9 cellular contexts compared by ENCODE assay signal in genomic region chr4:8199594-8200301, GRCh38. TPM values are rescaled to one million over a fixed set of nuclear protein-coding genes. Genes with fewer than 3 reads are reported as not detected.
DNase-seq lines count a peak whose midpoint lies in the region; ATAC-seq and TF ChIP-seq lines count a peak whose summit lies in the region.
"Had no signal": no experiment of that assay in that cellular context is flagged by ENCODE, and none has a peak within 500 bp of the region (broad histone marks: within the 10 kb centered on the region; RNA-seq: fewer than 3 reads in every experiment).

No MANE protein-coding gene starts in this region.

- peaks cover 55% of the 10 kb centered on the region for H3K4me1 ChIP-seq in hepatocyte (ENCODE audit: insufficient read depth)
- H3K4me1 ChIP-seq in stomach, result peaks cover 27 to 85% (median 53%) of the 10 kb centered on the region in 4 donors

- H3K9me2 ChIP-seq in hepatocyte (replicated peaks; ENCODE audit: insufficient read depth), result no peaks in the 10 kb centered on the region

- H3K36me3 ChIP-seq in hepatocyte (replicated peaks; ENCODE audit: insufficient read depth, low read depth) (no peaks in the 10 kb centered on the region), stomach (peaks cover 0 to 14% (median under 1%) of the 10 kb centered on the region in 4 donors)

- peak overlapping the region; percentile 9 for H3K4me3 ChIP-seq in hepatocyte
- peak overlapping the region; percentile 44 to 52 (median 48) for H3K4me3 ChIP-seq in stomach
- H3K4me3 ChIP-seq: SK-N-MC had no signal

- H3K27me3 ChIP-seq in hepatocyte (no peaks in the 10 kb centered on the region), stomach (no peaks in the 10 kb centered on the region)

- no peaks in the 10 kb centered on the region for H4K20me1 ChIP-seq in hepatocyte (ENCODE audit: insufficient read depth, poor library complexity, severe bottlenecking)

- H3K9me3 ChIP-seq in hepatocyte (ENCODE audit: low read depth), result no peaks in the 10 kb centered on the region
- H3K9me3 ChIP-seq in stomach, result no peaks in the 10 kb centered on the region

- intact Hi-C loops in stomach (cut with DNase I; ENCODE audit: low total_unique reads), result no loop called here

- no peak for TF ChIP-seq EP300 in stomach (IDR thresholded peaks at IDR 0.05)

- H3K4me2 ChIP-seq in hepatocyte, result peak overlapping the region; percentile 81

- no peak overlapping the region for H2AFZ ChIP-seq in hepatocyte

- TF ChIP-seq CTCF in hepatocyte (IDR thresholded peaks at IDR 0.05; ENCODE audit: poor library complexity), result no peak
- no peak for TF ChIP-seq CTCF in stomach (IDR thresholded peaks at IDR 0.05)

- ATAC-seq in HG03521 (IDR thresholded peaks at IDR 0.05; ENCODE audit: unreplicated experiment) (peak; percentile 7), HG02763 (IDR thresholded peaks at IDR 0.05; ENCODE audit: unreplicated experiment) (no peak), HG02798 (IDR thresholded peaks at IDR 0.05; ENCODE audit: poor library complexity, unreplicated experiment) (no peak)

- peak; percentile 30 to 46 for DNase-seq in activated T-cell treated with anti-CD3 and anti-CD28 coated beads, Interleukin-2, amount 50 U/mL, for 48 hours
- DNase-seq in hepatocyte (ENCODE audit: low spot score) (peak; percentile 50), stomach (peak; percentile 55), cortex of kidney (lab: John Stamatoyannopoulos, UW) (no peak), NCI-H446 treated with DMSO at 0.1 percent for 48 hours (lab: John Stamatoyannopoulos, UW) (no peak)

- peaks cover 39% of the 10 kb centered on the region for H3K79me2 ChIP-seq in hepatocyte

- peak overlapping the region; percentile 97 for H3K27ac ChIP-seq in hepatocyte
- H3K27ac ChIP-seq in stomach, result peak overlapping the region; percentile 82 to 91 (median 88)
- H3K27ac ChIP-seq: SK-N-MC had no signal

- TF ChIP-seq POLR2A in stomach (IDR thresholded peaks at IDR 0.05), result peak in 1 of 4 donors; percentile 5

- WGBS in hepatocyte (ENCODE audit: low lambda C conversion rate, missing lambda C conversion rate), result 88% methylated on average over 26 of the region's 26 CpGs
- WGBS in stomach, 5 donors, result 9 to 47% (median 24%) methylated on average over 11 to 26 of the region's 26 CpGs

RNA-seq across cellular contexts. Expression of gene SH3TC1, which starts 0.7 kb away (rescaled TPM):
- total RNA-seq in hepatocyte (16.5 and 35.4 TPM in 2 replicates), stomach (10 to 100 TPM; 22.8 to 96.2 (median 52.5) TPM)
- polyA plus RNA-seq in hepatocyte (30.3 and 41.2 TPM in 2 replicates), stomach (10 to 100 TPM; 12.0 to 18.2 (median 13.9) TPM)

RNA-seq across cellular contexts. Expression of gene ABLIM2, which starts 41.1 kb away (rescaled TPM):
- total RNA-seq in hepatocyte (0.68 and 1.7 TPM in 2 replicates), stomach (10 to 100 TPM in 2 of 5 donors, 1 to 10 TPM in 3; 3.1 to 28.0 (median 9.4) TPM)
- polyA plus RNA-seq in hepatocyte (2.0 and 3.3 TPM in 2 replicates), stomach (1 to 10 TPM; 2.3 to 5.8 (median 2.4) TPM)

Comparison
In these comparisons a context has a peak if more than half of its experiments do, and no peak if none do; other contexts are left out.
1. DNase-seq: peak in activated T-cell treated with anti-CD3 and anti-CD28 coated beads, Interleukin-2, amount 50 U/mL, for 48 hours (2 of 2), hepatocyte (single experiment) and stomach (single experiment); none in cortex of kidney (single experiment) and NCI-H446 treated with DMSO at 0.1 percent for 48 hours (single experiment).